ENCODE assay signal across 1 cellular context in genomic region chr3:46586738-46587246, GRCh38.
TF ChIP-seq lines count a peak whose summit lies in the region.

No MANE protein-coding gene starts in this region.

TF ChIP-seq in WTC11, 78 proteins besides CTCF, POLR2A, EP300 and RAD21 (continued from another document and continues in another):
- TF ChIP-seq ZNF532 (CRISPR knock-in tag; IDR thresholded peaks at IDR 0.05; ENCODE audit: borderline replicate concordance) (peak; percentile 61), OVOL2 (CRISPR knock-in tag; IDR thresholded peaks at IDR 0.05; ENCODE audit: borderline replicate concordance) (no peak), PREB (CRISPR knock-in tag; IDR thresholded peaks at IDR 0.05; ENCODE audit: borderline replicate concordance) (no peak), GABPB1 (CRISPR knock-in tag; IDR thresholded peaks at IDR 0.05) (no peak), NR3C1 (CRISPR knock-in tag; conservative IDR thresholded peaks at IDR 0.05; ENCODE audit: low read depth) (no peak), CREM (CRISPR knock-in tag; IDR thresholded peaks at IDR 0.05) (0 out of 2 replicates have a peak, but pooled peaks have one; percentile 14), HMGA2 (CRISPR knock-in tag; IDR thresholded peaks at IDR 0.05) (no peak), ZMAT4 (CRISPR knock-in tag; IDR thresholded peaks at IDR 0.05) (peak; percentile 51; the same call in 1 of the 2 replicates), FOXP4 (CRISPR knock-in tag; IDR thresholded peaks at IDR 0.05) (no peak), MXD4 (CRISPR knock-in tag; IDR thresholded peaks at IDR 0.05; ENCODE audit: borderline replicate concordance) (no peak), NFATC4 (CRISPR knock-in tag; IDR thresholded peaks at IDR 0.05) (peak; percentile 33; the same call in 1 of the 2 replicates), ZNF138 (CRISPR knock-in tag; conservative IDR thresholded peaks at IDR 0.05) (no peak), RELA (CRISPR knock-in tag; IDR thresholded peaks at IDR 0.05; ENCODE audit: borderline replicate concordance) (no peak), ZNF671 (CRISPR knock-in tag; IDR thresholded peaks at IDR 0.05) (no peak; the same call in 1 of the 2 replicates), TEAD4 (CRISPR knock-in tag; IDR thresholded peaks at IDR 0.05) (no peak), CBFB (CRISPR knock-in tag; IDR thresholded peaks at IDR 0.05; ENCODE audit: low read depth) (no peak), MYBL2 (CRISPR knock-in tag; IDR thresholded peaks at IDR 0.05) (no peak), ZNF317 (CRISPR knock-in tag; IDR thresholded peaks at IDR 0.05; ENCODE audit: borderline replicate concordance, low read depth) (peak; percentile 36; the same call in 1 of the 2 replicates), GRHL2 (CRISPR knock-in tag; IDR thresholded peaks at IDR 0.05; ENCODE audit: insufficient replicate concordance, severe bottlenecking) (no peak), IRF1 (CRISPR knock-in tag; IDR thresholded peaks at IDR 0.05) (no peak), E2F5 (CRISPR knock-in tag; IDR thresholded peaks at IDR 0.05) (no peak), GTF2I (CRISPR knock-in tag; conservative IDR thresholded peaks at IDR 0.05) (no peak), ZNF425 (CRISPR knock-in tag; conservative IDR thresholded peaks at IDR 0.05) (peak; percentile 9; the same call in 1 of the 2 replicates), ZNF396 (CRISPR knock-in tag; IDR thresholded peaks at IDR 0.05; ENCODE audit: borderline replicate concordance) (no peak), E2F1 (CRISPR knock-in tag; IDR thresholded peaks at IDR 0.05) (0 out of 2 replicates have a peak, but pooled peaks have one; percentile 49), NFE2L1 (CRISPR knock-in tag; IDR thresholded peaks at IDR 0.05) (no peak), PRDM15 (CRISPR knock-in tag; IDR thresholded peaks at IDR 0.05) (no peak), SP1 (CRISPR knock-in tag; conservative IDR thresholded peaks at IDR 0.05) (no peak), TP53 (CRISPR knock-in tag; IDR thresholded peaks at IDR 0.05) (no peak), ZNF232 (CRISPR knock-in tag; IDR thresholded peaks at IDR 0.05) (no peak), IRF2 (CRISPR knock-in tag; IDR thresholded peaks at IDR 0.05; ENCODE audit: borderline replicate concordance, low read depth) (0 out of 2 replicates have a peak, but pooled peaks have one; percentile 55), ZSCAN18 (CRISPR knock-in tag; IDR thresholded peaks at IDR 0.05) (no peak)
